In genomic region chr14:105860615-105861580, GRCh38 we compare ENCODE assay signal across 10 cellular contexts.
DNase-seq lines count a peak whose midpoint lies in the region; ATAC-seq and TF ChIP-seq lines count a peak whose summit lies in the region.
"Had no signal": no experiment of that assay in that cellular context is flagged by ENCODE, and none has a peak within 500 bp of the region (broad histone marks: within the 10 kb centered on the region; RNA-seq: fewer than 3 reads in every experiment).

No MANE protein-coding gene starts in this region.

- no peaks in the 10 kb centered on the region for H3K4me1 ChIP-seq in testis

- no peak for TF ChIP-seq POLR2A in testis (IDR thresholded peaks at IDR 0.05)

- peaks cover 3% of the 10 kb centered on the region for H3K36me3 Mint-ChIP-seq in activated CD4-positive, alpha-beta T cell treated with anti-CD3 and anti-CD28 coated beads, Interleukin-2, amount 10 ng/mL, durations not matched to agents 7 days and 5 days (ENCODE audit: low read depth)
- peaks cover 43% of the 10 kb centered on the region for H3K36me3 Mint-ChIP-seq in WTC11

- no peak overlapping the region for H3K4me3 ChIP-seq in testis

- CTCF ChIA-PET in activated CD4-positive, alpha-beta T cell treated with anti-CD3 and anti-CD28 coated beads, Interleukin-2, amount 10 ng/mL, durations not matched to agents 7 days and 5 days (lab: Charles Lee), result interaction anchor here (1.0 kb wide), 1 partner anchor 85 kb away, joined by 3 read pairs; no protein-coding TSS in a partner anchor
- CTCF ChIA-PET in WTC11 (lab: Charles Lee), result no interaction called here

- H3K4me1 Mint-ChIP-seq in activated CD4-positive, alpha-beta T cell treated with anti-CD3 and anti-CD28 coated beads, Interleukin-2, amount 10 ng/mL, durations not matched to agents 7 days and 5 days, result peaks cover 85% of the 10 kb centered on the region
- H3K4me1 Mint-ChIP-seq in WTC11, result no peaks in the 10 kb centered on the region

- H3K27ac Mint-ChIP-seq in activated CD4-positive, alpha-beta T cell treated with anti-CD3 and anti-CD28 coated beads, Interleukin-2, amount 10 ng/mL, durations not matched to agents 7 days and 5 days, result peak overlapping the region; percentile 93
- no peak overlapping the region for H3K27ac Mint-ChIP-seq in WTC11

- H3K27ac ChIP-seq in testis, result no peak overlapping the region
- H3K27ac ChIP-seq: VCaP had no signal

- H3K27me3 ChIP-seq in testis, result no peaks in the 10 kb centered on the region

- no peaks in the 10 kb centered on the region for H3K36me3 ChIP-seq in testis (ENCODE audit: low read depth, missing control alignments)

- DNase-seq in activated CD4-positive, alpha-beta T cell treated with anti-CD3 and anti-CD28 coated beads, Interleukin-2, amount 10 ng/mL, durations not matched to agents 7 days and 5 days, result no peak
- DNase-seq in activated CD4-positive, alpha-beta T cell treated with anti-CD3 and anti-CD28 coated beads, Interleukin-2, amount 50 U/mL, for 48 hours, result no peak
- DNase-seq in WTC11 (ENCODE audit: low spot score) (peak; percentile 1), left cardiac atrium (peak; percentile 14), testis (peak; percentile 2), NCI-H128 (lab: John Stamatoyannopoulos, UW; ENCODE audit: unreplicated experiment) (no peak), epidermal melanocyte (ENCODE audit: insufficient read length, low spot score) (no peak)

- 86 to 87% methylated on average over 22 of the region's 22 CpGs for WGBS in testis, 2 donors

- no peak for TF ChIP-seq CTCF in WTC11 (IDR thresholded peaks at IDR 0.05)
- no peak for TF ChIP-seq CTCF in testis (IDR thresholded peaks at IDR 0.05)

- ATAC-seq in WTC11 (no peak), left cardiac atrium (no peak), GM19351 (IDR thresholded peaks at IDR 0.05; ENCODE audit: unreplicated experiment) (no peak)
- ATAC-seq: sciatic nerve had no signal

- H3K4me3 Mint-ChIP-seq in activated CD4-positive, alpha-beta T cell treated with anti-CD3 and anti-CD28 coated beads, Interleukin-2, amount 10 ng/mL, durations not matched to agents 7 days and 5 days, result peak overlapping the region; percentile 70
- no peak overlapping the region for H3K4me3 Mint-ChIP-seq in WTC11

- no peaks in the 10 kb centered on the region for H3K9me3 Mint-ChIP-seq in activated CD4-positive, alpha-beta T cell treated with anti-CD3 and anti-CD28 coated beads, Interleukin-2, amount 10 ng/mL, durations not matched to agents 7 days and 5 days
- H3K9me3 Mint-ChIP-seq in WTC11, result peaks cover 31% of the 10 kb centered on the region

- POLR2A ChIA-PET in activated CD4-positive, alpha-beta T cell treated with anti-CD3 and anti-CD28 coated beads, Interleukin-2, amount 10 ng/mL, durations not matched to agents 7 days and 5 days (lab: Charles Lee), result no interaction called here
- POLR2A ChIA-PET in WTC11 (lab: Charles Lee), result no interaction called here

- intact Hi-C loops in left cardiac atrium (cut with DNase I), result no loop called here
- intact Hi-C loops in testis (cut with DNase I; ENCODE audit: low total_unique reads), result no loop called here

- peaks cover 6% of the 10 kb centered on the region for H3K27me3 Mint-ChIP-seq in activated CD4-positive, alpha-beta T cell treated with anti-CD3 and anti-CD28 coated beads, Interleukin-2, amount 10 ng/mL, durations not matched to agents 7 days and 5 days
- peaks cover 4% of the 10 kb centered on the region for H3K27me3 Mint-ChIP-seq in WTC11 (ENCODE audit: low read depth)

- no peaks in the 10 kb centered on the region for H3K9me3 ChIP-seq in testis

TF ChIP-seq in WTC11, 78 proteins besides CTCF, POLR2A, EP300 and RAD21:
- no peak for TF ChIP-seq MAX (CRISPR knock-in tag; IDR thresholded peaks at IDR 0.05)
- TF ChIP-seq GABPB1 (CRISPR knock-in tag; IDR thresholded peaks at IDR 0.05), result no peak
- no peak for TF ChIP-seq KAT7 (CRISPR knock-in tag; IDR thresholded peaks at IDR 0.05; ENCODE audit: borderline replicate concordance)
- TF ChIP-seq EMX1 (CRISPR knock-in tag; IDR thresholded peaks at IDR 0.05), result no peak
- no peak for TF ChIP-seq NFATC4 (CRISPR knock-in tag; IDR thresholded peaks at IDR 0.05)
- no peak for TF ChIP-seq HMGA2 (CRISPR knock-in tag; IDR thresholded peaks at IDR 0.05)
- TF ChIP-seq ATF6 (CRISPR knock-in tag; IDR thresholded peaks at IDR 0.05), result no peak
- TF ChIP-seq USF1 (CRISPR knock-in tag; IDR thresholded peaks at IDR 0.05), result no peak
- no peak for TF ChIP-seq ZNF532 (CRISPR knock-in tag; IDR thresholded peaks at IDR 0.05; ENCODE audit: borderline replicate concordance)
- TF ChIP-seq RELA (CRISPR knock-in tag; IDR thresholded peaks at IDR 0.05; ENCODE audit: borderline replicate concordance), result no peak
TF ChIP-seq in WTC11: peak in this region for 0.

Comparison
In these comparisons a context has a peak if more than half of its experiments do, and no peak if none do; other contexts are left out.
1. DNase-seq: peak in WTC11 (single experiment), left cardiac atrium (single experiment) and testis (single experiment); none in activated CD4-positive, alpha-beta T cell treated with anti-CD3 and anti-CD28 coated beads, Interleukin-2, amount 10 ng/mL, durations not matched to agents 7 days and 5 days (single experiment), activated CD4-positive, alpha-beta T cell treated with anti-CD3 and anti-CD28 coated beads, Interleukin-2, amount 50 U/mL, for 48 hours (0 of 2), NCI-H128 (single experiment) and epidermal melanocyte (single experiment).